In genomic region chr7:48004598-48004997, GRCh38 we compare ENCODE assay signal across 20 cellular contexts. TPM values are rescaled to one million over a fixed set of nuclear protein-coding genes. Genes with fewer than 3 reads are reported as not detected.
DNase-seq lines count a peak whose midpoint lies in the region; ATAC-seq and TF ChIP-seq lines count a peak whose summit lies in the region.
"Had no signal": no experiment of that assay in that cellular context is flagged by ENCODE, and none has a peak within 500 bp of the region (broad histone marks: within the 10 kb centered on the region; RNA-seq: fewer than 3 reads in every experiment).

No MANE protein-coding gene starts in this region.

- peak overlapping the region; percentile 47 for H3K27ac Mint-ChIP-seq in nephron progenitor cell
- H3K27ac Mint-ChIP-seq: activated CD4-positive, alpha-beta T cell treated with anti-CD3 and anti-CD28 coated beads for 36 hours; activated naive CD8-positive, alpha-beta T cell treated with anti-CD3 and anti-CD28 coated beads, Interleukin-2, amount 10 ng/mL, durations not matched to agents 7 days and 5 days; endodermal cell; T-helper 2 cell treated with Interferon-gamma antibody and Interleukin-4, amounts not matched to agents 5 μg/mL and 100 μg/mL, for 36 hours had no signal

- no peak overlapping the region for H3K4me3 ChIP-seq in hepatocyte
- H3K4me3 ChIP-seq: uterus had no signal

- H3K4me3 Mint-ChIP-seq in nephron progenitor cell, result no peak overlapping the region
- H3K4me3 Mint-ChIP-seq: activated CD4-positive, alpha-beta T cell treated with anti-CD3 and anti-CD28 coated beads for 36 hours; activated naive CD8-positive, alpha-beta T cell treated with anti-CD3 and anti-CD28 coated beads, Interleukin-2, amount 10 ng/mL, durations not matched to agents 7 days and 5 days; endodermal cell; T-helper 2 cell treated with Interferon-gamma antibody and Interleukin-4, amounts not matched to agents 5 μg/mL and 100 μg/mL, for 36 hours had no signal

- ATAC-seq in GM18873 (IDR thresholded peaks at IDR 0.05; ENCODE audit: low FRiP score, unreplicated experiment) (peak; percentile 52), GM21825 (IDR thresholded peaks at IDR 0.05; ENCODE audit: unreplicated experiment) (peak; percentile 55), HG03280 (IDR thresholded peaks at IDR 0.05; ENCODE audit: unreplicated experiment) (peak; percentile 68)
- ATAC-seq: activated CD4-positive, alpha-beta T cell treated with anti-CD3 and anti-CD28 coated beads for 36 hours; HepG2; Right ventricle myocardium inferior had no signal

- no peaks in the 10 kb centered on the region for H3K36me3 ChIP-seq in hepatocyte (replicated peaks; ENCODE audit: insufficient read depth, low read depth)
- H3K36me3 ChIP-seq: uterus had no signal

- H2AFZ ChIP-seq in hepatocyte, result no peak overlapping the region

- no peaks in the 10 kb centered on the region for H3K9me2 ChIP-seq in hepatocyte (replicated peaks; ENCODE audit: insufficient read depth)

- H3K9me3 Mint-ChIP-seq in nephron progenitor cell, result peaks cover 27% of the 10 kb centered on the region
- H3K9me3 Mint-ChIP-seq: activated naive CD8-positive, alpha-beta T cell treated with anti-CD3 and anti-CD28 coated beads, Interleukin-2, amount 10 ng/mL, durations not matched to agents 7 days and 5 days; T-helper 2 cell treated with Interferon-gamma antibody and Interleukin-4, amounts not matched to agents 5 μg/mL and 100 μg/mL, for 36 hours had no signal

- H3K9me3 ChIP-seq in hepatocyte (ENCODE audit: low read depth), result no peaks in the 10 kb centered on the region
- H3K9me3 ChIP-seq: uterus had no signal

- WGBS in hepatocyte (ENCODE audit: low lambda C conversion rate, missing lambda C conversion rate), result 58% methylated on average over 5 of the region's 5 CpGs

- H3K4me1 ChIP-seq in hepatocyte (ENCODE audit: insufficient read depth), result no peaks in the 10 kb centered on the region
- H3K4me1 ChIP-seq: uterus had no signal

- H3K27me3 ChIP-seq in hepatocyte, result no peaks in the 10 kb centered on the region
- H3K27me3 ChIP-seq: uterus had no signal

- CTCF ChIA-PET in HEK293T (lab: Yijun Ruan, JAX), result no interaction called here

- peaks cover 2% of the 10 kb centered on the region for H3K27me3 Mint-ChIP-seq in nephron progenitor cell (ENCODE audit: low read depth, poor library complexity)
- H3K27me3 Mint-ChIP-seq: activated CD4-positive, alpha-beta T cell treated with anti-CD3 and anti-CD28 coated beads for 36 hours had no signal

- H3K4me2 ChIP-seq in hepatocyte, result no peak overlapping the region

- no peaks in the 10 kb centered on the region for H3K79me2 ChIP-seq in hepatocyte

- peaks cover 7% of the 10 kb centered on the region for H3K36me3 Mint-ChIP-seq in nephron progenitor cell (ENCODE audit: low read depth)
- H3K36me3 Mint-ChIP-seq: activated naive CD8-positive, alpha-beta T cell treated with anti-CD3 and anti-CD28 coated beads, Interleukin-2, amount 10 ng/mL, durations not matched to agents 7 days and 5 days had no signal

- TF ChIP-seq CTCF in nephron progenitor cell (IDR thresholded peaks at IDR 0.05) (no peak), hepatocyte (IDR thresholded peaks at IDR 0.05; ENCODE audit: poor library complexity) (no peak)

- DNase-seq in nephron progenitor cell (no peak), hepatocyte (ENCODE audit: low spot score) (no peak), dedifferentiated amniotic fluid mesenchymal stem cell (ENCODE audit: extremely low spot score) (no peak), HEK293T (ENCODE audit: extremely low spot score) (no peak), NCI-H226 (no peak)
- DNase-seq: activated CD4-positive, alpha-beta T cell treated with anti-CD3 and anti-CD28 coated beads for 36 hours; activated naive CD8-positive, alpha-beta T cell treated with anti-CD3 and anti-CD28 coated beads, Interleukin-2, amount 10 ng/mL, durations not matched to agents 7 days and 5 days; central memory CD4-positive, alpha-beta T cell; DND-41; endodermal cell; HCEC 1CT; uterus had no signal

- no peak overlapping the region for H3K27ac ChIP-seq in hepatocyte
- H3K27ac ChIP-seq: uterus had no signal

- no peaks in the 10 kb centered on the region for H4K20me1 ChIP-seq in hepatocyte (ENCODE audit: insufficient read depth, poor library complexity, severe bottlenecking)

- H3K4me1 Mint-ChIP-seq in nephron progenitor cell, result peaks cover 14% of the 10 kb centered on the region
- H3K4me1 Mint-ChIP-seq: activated CD4-positive, alpha-beta T cell treated with anti-CD3 and anti-CD28 coated beads for 36 hours; activated naive CD8-positive, alpha-beta T cell treated with anti-CD3 and anti-CD28 coated beads, Interleukin-2, amount 10 ng/mL, durations not matched to agents 7 days and 5 days had no signal

- POLR2A ChIA-PET in HEK293T (lab: Yijun Ruan, JAX), result no interaction called here

TF ChIP-seq in HEK293T, 16 proteins besides CTCF, POLR2A, EP300 and RAD21:
- TF ChIP-seq LEF1 (IDR thresholded peaks at IDR 0.05; ENCODE audit: borderline replicate concordance) (no peak), SP1 (IDR thresholded peaks at IDR 0.05) (no peak), PKNOX1 (IDR thresholded peaks at IDR 0.05) (no peak)

RNA-seq across cellular contexts. Expression of gene SUN3, which starts 24.3 kb away (rescaled TPM):
- total RNA-seq in hepatocyte, result not detected in 2 replicates
- not detected in 2 replicates for polyA plus RNA-seq in hepatocyte
- total RNA-seq: activated CD4-positive, alpha-beta T cell treated with anti-CD3 and anti-CD28 coated beads for 36 hours; activated naive CD8-positive, alpha-beta T cell treated with anti-CD3 and anti-CD28 coated beads, Interleukin-2, amount 10 ng/mL, durations not matched to agents 7 days and 5 days; endodermal cell; HepG2; liver; Right ventricle myocardium inferior; uterus had no signal
- polyA plus RNA-seq: BJ, HepG2, liver had no signal

RNA-seq across cellular contexts. Expression of gene HUS1, which starts 25.2 kb away (rescaled TPM):
- 27.7 and 29.3 TPM in 2 replicates for total RNA-seq in hepatocyte
- polyA plus RNA-seq in hepatocyte, result 11.5 and 16.1 TPM in 2 replicates

RNA-seq across cellular contexts. Expression of gene C7orf57, which starts 30.7 kb away (rescaled TPM):
- 0.43 TPM in 1 of 2 replicates, not detected in the other for total RNA-seq in hepatocyte
- polyA plus RNA-seq in hepatocyte, result not detected in 2 replicates
- total RNA-seq: HepG2, liver, Right ventricle myocardium inferior had no signal
- polyA plus RNA-seq: HepG2, liver had no signal

RNA-seq across cellular contexts. Expression of gene PKD1L1, which starts 56.3 kb away (rescaled TPM):
- under 0.01 and 0.07 TPM in 2 replicates for total RNA-seq in hepatocyte
- polyA plus RNA-seq in hepatocyte, result 0.07 TPM in 1 of 2 replicates, not detected in the other
- total RNA-seq: HepG2 had no signal
